ENCODE assay signal across 10 cellular contexts in the genomic region with DNA sequence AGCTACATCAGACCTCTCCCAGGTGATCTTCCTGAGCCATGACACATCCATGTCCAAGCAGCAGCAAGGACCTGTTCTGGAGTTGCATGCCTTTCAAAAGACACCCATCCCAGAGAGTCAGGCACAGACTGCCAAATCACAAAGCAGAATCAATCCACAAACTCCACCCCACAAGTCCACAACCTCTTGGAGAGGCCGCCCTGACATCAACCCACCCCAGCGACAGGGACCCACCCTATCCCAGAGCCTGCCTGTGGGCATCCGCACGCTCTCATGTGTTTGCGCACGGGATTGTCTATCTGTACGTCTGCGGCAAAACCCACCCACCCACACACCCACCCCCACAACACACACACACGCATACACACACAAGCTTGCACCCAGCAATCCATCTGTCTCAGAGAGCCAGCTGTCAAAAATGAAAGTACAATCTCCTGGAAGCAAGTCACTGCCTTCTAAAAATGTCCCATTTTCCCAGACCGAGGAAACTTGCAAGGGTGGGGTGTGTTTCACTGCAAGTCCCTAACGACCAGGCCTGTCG. TPM values are rescaled to one million over a fixed set of nuclear protein-coding genes. Genes with fewer than 3 reads are reported as not detected.
A peak's percentile ranks its signal among the peaks of the same experiment; 100 is the strongest.
DNase-seq lines count a peak whose midpoint lies in the region; ATAC-seq and TF ChIP-seq lines count a peak whose summit lies in the region.
"Had no signal": no experiment of that assay in that cellular context is flagged by ENCODE, and none has a peak within 500 bp of the region (broad histone marks: within the 10 kb centered on the region; RNA-seq: fewer than 3 reads in every experiment).

No MANE protein-coding gene starts in this region.

- TF ChIP-seq POLR2A in prostate gland (IDR thresholded peaks at IDR 0.05) = no peak

- POLR2A ChIA-PET in BJ (lab: Charles Lee) = no interaction called here

- intact Hi-C loops in prostate gland (cut with DNase I) (no loop called here), left lung (cut with DNase I) (no loop called here)

- TF ChIP-seq CTCF in BJ (IDR thresholded peaks at IDR 0.05; ENCODE audit: insufficient read depth, low read depth, low read length) (no peak), WI38 (IDR thresholded peaks at IDR 0.05; ENCODE audit: low read depth, low read length) (no peak), fibroblast of villous mesenchyme (IDR thresholded peaks at IDR 0.05; ENCODE audit: insufficient read depth, low read depth, low read length) (no peak), prostate gland (IDR thresholded peaks at IDR 0.05) (no peak), left lung (IDR thresholded peaks at IDR 0.05) (no peak)

- H3K9me3 ChIP-seq in prostate gland (no peaks in the 10 kb centered on the region), left lung (no peaks in the 10 kb centered on the region)

- H3K4me1 ChIP-seq in prostate gland (replicated peaks) (peaks cover 36% of the 10 kb centered on the region), left lung (peaks cover 78 to 97% of the 10 kb centered on the region in 2 donors)

- no peak for ATAC-seq in left lung
- no peak for ATAC-seq in HG03159 (IDR thresholded peaks at IDR 0.05; ENCODE audit: unreplicated experiment)

- CTCF ChIA-PET in BJ (lab: Yijun Ruan, JAX) = no interaction called here

- WGBS in prostate gland = 10% methylated on average over 12 of the region's 12 CpGs

- H3K4me3 ChIP-seq in BJ (ENCODE audit: low read depth, low read length) = peak overlapping the region; percentile 14; the same call in 1 of the 2 replicates
- peak overlapping the region; percentile 41 for H3K4me3 ChIP-seq in WI38 (ENCODE audit: low read depth, low read length)
- H3K4me3 ChIP-seq in fibroblast of villous mesenchyme (ENCODE audit: low read depth, low read length) = peak overlapping the region; percentile 27
- H3K4me3 ChIP-seq in prostate gland = peak overlapping the region; percentile 5 to 17
- H3K4me3 ChIP-seq in left lung = peak overlapping the region in 1 of 2 donors; percentile 21
- H3K4me3 ChIP-seq: lung had no signal

- DNase-seq in BJ (ENCODE audit: low read depth) (no peak), fibroblast of villous mesenchyme (ENCODE audit: low read depth) (no peak), prostate gland (ENCODE audit: low spot score) (no peak), DMS53 treated with DMSO at 0.1 percent for 48 hours (lab: John Stamatoyannopoulos, UW; ENCODE audit: unreplicated experiment) (no peak), NCI-H345 treated with DMSO at 0.1 percent for 48 hours (lab: John Stamatoyannopoulos, UW; ENCODE audit: unreplicated experiment) (no peak), left lung (no peak)
- DNase-seq: MV-4-11 had no signal

- no peaks in the 10 kb centered on the region for H3K27me3 ChIP-seq in BJ (ENCODE audit: control insufficient read depth, insufficient read depth, low read length)
- no peaks in the 10 kb centered on the region for H3K27me3 ChIP-seq in prostate gland (replicated peaks; ENCODE audit: insufficient read depth)
- no peaks in the 10 kb centered on the region for H3K27me3 ChIP-seq in left lung

- peak overlapping the region; percentile 68 to 98 for H3K27ac ChIP-seq in prostate gland
- H3K27ac ChIP-seq in left lung = peak overlapping the region in 1 of 2 donors; percentile 72

- H3K36me3 ChIP-seq in BJ (ENCODE audit: control insufficient read depth, insufficient read depth, low read length) (peaks cover 14% of the 10 kb centered on the region), prostate gland (no peaks in the 10 kb centered on the region), left lung (peaks cover 2 to 39% of the 10 kb centered on the region in 2 donors)

RNA-seq across cellular contexts. Expression of a gene that starts 11.9 kb away (rescaled TPM):
- 21.0 and 24.2 TPM in 2 replicates for polyA plus RNA-seq in BJ (2011; rRNA removed)
- 38.7 and 56.0 TPM in 2 replicates for polyA minus RNA-seq in BJ (2011; rRNA and poly(A)+ RNA removed)
- total RNA-seq in fibroblast of villous mesenchyme = 28.9 and 32.9 TPM in 2 replicates
- total RNA-seq in prostate gland = 10 to 100 TPM; 29.3 to 31.0 TPM
- total RNA-seq in left lung = 10 to 100 TPM; 43.3 to 46.3 TPM
